ENCODE assay signal across 2 cellular contexts in genomic region chr3:102354818-102355515, GRCh38.
TF ChIP-seq lines count a peak whose summit lies in the region.

No MANE protein-coding gene starts in this region.

TF ChIP-seq in IMR-90, 13 proteins besides CTCF, POLR2A, EP300 and RAD21:
- TF ChIP-seq CEBPB (IDR thresholded peaks at IDR 0.05; ENCODE audit: low read depth, low read length), result no peak
- no peak for TF ChIP-seq RFX5 (IDR thresholded peaks at IDR 0.05; ENCODE audit: low read depth, low read length)
- peak; percentile 64; the same call in 1 of the 2 replicates for TF ChIP-seq FOS (IDR thresholded peaks at IDR 0.05; ENCODE audit: low read depth, low read length)

TF ChIP-seq in K562, 482 proteins besides CTCF, POLR2A, EP300 and RAD21 (continues in another document):
- TF ChIP-seq RBM22 (IDR thresholded peaks at IDR 0.05; ENCODE audit: low read depth, low read length, poor library complexity, severe bottlenecking), result no peak
- no peak for TF ChIP-seq E2F5 (CRISPR knock-in tag; IDR thresholded peaks at IDR 0.05)
- no peak for TF ChIP-seq BCLAF1 (IDR thresholded peaks at IDR 0.05; ENCODE audit: borderline replicate concordance in 1 of 2, control insufficient read depth in 1 of 2, low read depth in 2 of 2, low read length in 1 of 2)
- 0 out of 2 replicates have a peak, but pooled peaks have one; percentile 23 for TF ChIP-seq ZNF766 (CRISPR knock-in tag; conservative IDR thresholded peaks at IDR 0.05)
- TF ChIP-seq JUND (IDR thresholded peaks at IDR 0.05; ENCODE audit: borderline replicate concordance, low read depth, low read length), result peak; percentile 72
- peak; percentile 63; the same call in 2 of the 3 replicates for TF ChIP-seq JUND (tag; IDR thresholded peaks at IDR 0.05; ENCODE audit: borderline replicate concordance, low read depth, low read length)
- TF ChIP-seq JUNB (CRISPR knock-in tag; conservative IDR thresholded peaks at IDR 0.05), result peak; percentile 78
- no peak for TF ChIP-seq RFX5 (IDR thresholded peaks at IDR 0.05; ENCODE audit: low read depth, low read length)
- no peak for TF ChIP-seq NONO (IDR thresholded peaks at IDR 0.05; ENCODE audit: low read depth in 2 of 2, low read length in 1 of 2)
- no peak for TF ChIP-seq DMBX1 (CRISPR knock-in tag; IDR thresholded peaks at IDR 0.05; ENCODE audit: borderline replicate concordance)
- no peak for TF ChIP-seq ZNF584 (CRISPR knock-in tag; IDR thresholded peaks at IDR 0.05; ENCODE audit: low read depth)
- TF ChIP-seq IRF1 (CRISPR knock-in tag; IDR thresholded peaks at IDR 0.05; ENCODE audit: borderline replicate concordance), result no peak
- TF ChIP-seq MLLT1 (IDR thresholded peaks at IDR 0.05), result no peak
- TF ChIP-seq ZSCAN32 (CRISPR knock-in tag; IDR thresholded peaks at IDR 0.05), result no peak
- TF ChIP-seq ZNF644 (tag; IDR thresholded peaks at IDR 0.05; ENCODE audit: low read depth), result no peak
- TF ChIP-seq RBM14 (IDR thresholded peaks at IDR 0.05; ENCODE audit: borderline replicate concordance, insufficient read depth, low read depth, low read length), result no peak
- TF ChIP-seq AFF1 (IDR thresholded peaks at IDR 0.05; ENCODE audit: low read depth in 1 of 2, partially characterized antibody in 2 of 2), result no peak
- no peak for TF ChIP-seq BRF2 (IDR thresholded peaks at IDR 0.05; ENCODE audit: borderline replicate concordance, insufficient read depth, insufficient read length)
- no peak for TF ChIP-seq ZNF76 (CRISPR knock-in tag; IDR thresholded peaks at IDR 0.05; ENCODE audit: borderline replicate concordance)
- TF ChIP-seq TCF3 (CRISPR knock-in tag; IDR thresholded peaks at IDR 0.05), result no peak
- no peak for TF ChIP-seq BRF1 (IDR thresholded peaks at IDR 0.05; ENCODE audit: borderline replicate concordance, extremely low read depth, insufficient read length)
- peak; percentile 84 for TF ChIP-seq FOSL1 (tag; conservative IDR thresholded peaks at IDR 0.05)
- TF ChIP-seq L3MBTL2 (IDR thresholded peaks at IDR 0.05), result no peak
- no peak for TF ChIP-seq SRF (CRISPR knock-in tag; IDR thresholded peaks at IDR 0.05)
- no peak for TF ChIP-seq POLR2AphosphoS2 (IDR thresholded peaks at IDR 0.05; ENCODE audit: low read length)
- no peak for TF ChIP-seq ATF2 (CRISPR knock-in tag; IDR thresholded peaks at IDR 0.05)
- no peak for TF ChIP-seq ZNF609 (CRISPR knock-in tag; IDR thresholded peaks at IDR 0.05; ENCODE audit: borderline replicate concordance)
- TF ChIP-seq MYNN (IDR thresholded peaks at IDR 0.05), result no peak
- no peak for TF ChIP-seq MYNN (CRISPR knock-in tag; IDR thresholded peaks at IDR 0.05)
- no peak for TF ChIP-seq RFX7 (CRISPR knock-in tag; IDR thresholded peaks at IDR 0.05)
- TF ChIP-seq EGR1 (conservative IDR thresholded peaks at IDR 0.05), result no peak
- TF ChIP-seq MEF2A (IDR thresholded peaks at IDR 0.05; ENCODE audit: control insufficient read depth, low read depth, low read length), result no peak
- TF ChIP-seq HNRNPUL1 (IDR thresholded peaks at IDR 0.05; ENCODE audit: low read length), result no peak
- peak; percentile 75 for TF ChIP-seq ATF4 (CRISPR knock-in tag; IDR thresholded peaks at IDR 0.05)
- no peak for TF ChIP-seq HMG20B (CRISPR knock-in tag; IDR thresholded peaks at IDR 0.05)
- TF ChIP-seq SNRNP70 (optimal IDR thresholded peaks at IDR 0.05; ENCODE audit: low read depth, low read length), result no peak
- TF ChIP-seq ZNF589 (CRISPR knock-in tag; IDR thresholded peaks at IDR 0.05; ENCODE audit: low read depth), result peak; percentile 31; the same call in 1 of the 2 replicates
- no peak for TF ChIP-seq THAP12 (CRISPR knock-in tag; IDR thresholded peaks at IDR 0.05)
